ENCODE assay signal across 24 cellular contexts in genomic region chr10:127736222-127736914, GRCh38. TPM values are rescaled to one million over a fixed set of nuclear protein-coding genes. Genes with fewer than 3 reads are reported as not detected.
DNase-seq lines count a peak whose midpoint lies in the region; ATAC-seq and TF ChIP-seq lines count a peak whose summit lies in the region.
"Had no signal": no experiment of that assay in that cellular context is flagged by ENCODE, and none has a peak within 500 bp of the region (broad histone marks: within the 10 kb centered on the region; RNA-seq: fewer than 3 reads in every experiment).

No MANE protein-coding gene starts in this region.

- no CpG with 5 or more reads among the region's 66 CpGs for whole genome bisulfite sequencing in neuronal stem cell (ENCODE audit: extremely low coverage in 2 of 2, insufficient read length in 2 of 2, insufficient replicate concordance in 1 of 2), 2 donors

- H3K9me3 ChIP-seq in iPS-18a (ENCODE audit: control insufficient read depth, low read depth, low read length) (no peaks in the 10 kb centered on the region), neuronal stem cell (replicated peaks in 1 of 2; ENCODE audit: control insufficient read depth in 2 of 2, insufficient read depth in 1 of 2, low read depth in 1 of 2, low read length in 2 of 2) (no peaks in the 10 kb centered on the region)
- H3K9me3 ChIP-seq: upper lobe of left lung had no signal

- no peak overlapping the region for H3K27ac ChIP-seq in dorsolateral prefrontal cortex
- no peak overlapping the region for H3K27ac ChIP-seq in iPS-18a (ENCODE audit: low read length)
- no peak overlapping the region for H3K27ac ChIP-seq in neuronal stem cell (replicated peaks; ENCODE audit: low read length)
- H3K27ac ChIP-seq: upper lobe of left lung, VCaP had no signal

- H3K27me3 ChIP-seq in dorsolateral prefrontal cortex: peaks cover 3 to 91% (median 70%) of the 10 kb centered on the region in 45 donors
- H3K27me3 ChIP-seq in iPS-18a (ENCODE audit: control insufficient read depth, insufficient read depth, low read length): peaks cover 90% of the 10 kb centered on the region
- H3K27me3 ChIP-seq in neuronal stem cell (ENCODE audit: control insufficient read depth in 3 of 3, insufficient read depth in 3 of 3, low read depth in 1 of 3, low read length in 3 of 3): peaks cover 42 to 83% (median 75%) of the 10 kb centered on the region in 3 experiments

- H3K4me3 ChIP-seq in dorsolateral prefrontal cortex (peak overlapping the region in 42 of 59 donors; percentile 4 to 60 (median 36)), iPS-18a (ENCODE audit: low read length) (peak overlapping the region; percentile 54), neuronal stem cell (ENCODE audit: low read length in 2 of 2) (peak overlapping the region in 1 of 2 donors; percentile 59)

- intact Hi-C loops in dorsolateral prefrontal cortex (cut with DNase I): no loop called here

- H3K4me2 ChIP-seq in neuronal stem cell (ENCODE audit: insufficient read depth, low read length, poor library complexity, severe bottlenecking): peak overlapping the region; percentile 79

- H3K36me3 ChIP-seq in iPS-18a (ENCODE audit: control insufficient read depth, low read depth, low read length) (no peaks in the 10 kb centered on the region), neuronal stem cell (replicated peaks in 1 of 2; ENCODE audit: control insufficient read depth in 2 of 2, insufficient read depth in 2 of 2, low read length in 2 of 2) (no peaks in the 10 kb centered on the region)
- H3K36me3 ChIP-seq: upper lobe of left lung had no signal

- H2AFZ ChIP-seq in neuronal stem cell (ENCODE audit: low read length): peak overlapping the region; percentile 7

- H2BK5ac ChIP-seq in neuronal stem cell (ENCODE audit: low read length): peak overlapping the region; percentile 7

- H4K91ac ChIP-seq in neuronal stem cell (ENCODE audit: low read depth, low read length, poor library complexity): no peak overlapping the region

- peak overlapping the region; percentile 39 for H3K9ac ChIP-seq in iPS-18a (ENCODE audit: low read length)
- peak overlapping the region; percentile 16 for H3K9ac ChIP-seq in neuronal stem cell (ENCODE audit: low read depth, low read length, poor library complexity)

- no peak overlapping the region for H2BK120ac ChIP-seq in neuronal stem cell (ENCODE audit: low read depth, low read length)

- no peak overlapping the region for H2BK15ac ChIP-seq in neuronal stem cell (ENCODE audit: low read length)

- H3K14ac ChIP-seq in neuronal stem cell (ENCODE audit: low read length): no peak overlapping the region

- TF ChIP-seq CTCF in GM20000 (IDR thresholded peaks at IDR 0.05; ENCODE audit: extremely low read depth, missing control alignments) (no peak), dorsolateral prefrontal cortex (IDR thresholded peaks at IDR 0.05 in 54 of 56, conservative IDR thresholded peaks at IDR 0.05 in 2 of 56; ENCODE audit: low read depth in 1 of 56, partially characterized antibody in 56 of 56) (no peak)

- peak overlapping the region; percentile 25 for H3K23ac ChIP-seq in neuronal stem cell (ENCODE audit: low read depth, low read length, poor library complexity)

- no peak for ATAC-seq in GM19452 (IDR thresholded peaks at IDR 0.05; ENCODE audit: unreplicated experiment)
- ATAC-seq: CD8-positive, alpha-beta T cell; stimulated activated memory B cell treated with anti-CD40 and anti-IgM and Interleukin-4, amounts not matched to agents 10 μg/mL and 1 μg/mL and 100 μg/mL, for 72 hours; T-cell had no signal

- H3K4me1 ChIP-seq in iPS-18a (ENCODE audit: control insufficient read depth, low read depth, low read length): peaks cover 17% of the 10 kb centered on the region
- H3K4me1 ChIP-seq in neuronal stem cell (ENCODE audit: control insufficient read depth in 2 of 2, insufficient read depth in 1 of 2, low read depth in 1 of 2, low read length in 2 of 2): peaks cover 0 to 9% of the 10 kb centered on the region in 2 donors

- no peak overlapping the region for H2AK5ac ChIP-seq in neuronal stem cell (ENCODE audit: low read depth, low read length)

- DNase-seq in GM20000 (ENCODE audit: low spot score): peak; percentile 34
- no peak for DNase-seq in dorsolateral prefrontal cortex
- DNase-seq in neuronal stem cell (ENCODE audit: low spot score): no peak
- no peak for DNase-seq in T-helper 2 cell
- no peak for DNase-seq in activated CD4-positive, alpha-beta T cell treated with anti-CD3 and anti-CD28 coated beads for 48 hours
- DNase-seq in OCI-M2 (lab: John Stamatoyannopoulos, UW; ENCODE audit: unreplicated experiment): no peak
- DNase-seq: activated CD4-positive, alpha-beta memory T cell treated with anti-CD3 and anti-CD28 coated beads, Interleukin-2, amount 10 ng/mL, durations not matched to agents 7 days and 5 days; activated naive CD4-positive, alpha-beta T cell treated with anti-CD3 and anti-CD28 coated beads, Interleukin-2, amount 10 ng/mL, durations not matched to agents 7 days and 5 days; activated T-cell treated with anti-CD3 and anti-CD28 coated beads, Interleukin-2, amount 50 U/mL, for 1 hour; CD8-positive, alpha-beta T cell; foreskin melanocyte; GOT3; NCI-H1930; NCI-H510A; nucleus accumbens; T-cell had no signal

- no peak overlapping the region for H2BK12ac ChIP-seq in neuronal stem cell (ENCODE audit: low read length)

- peak overlapping the region; percentile 77 for H3K18ac ChIP-seq in neuronal stem cell (ENCODE audit: low read length)

- H4K8ac ChIP-seq in neuronal stem cell (ENCODE audit: low read depth, low read length): no peak overlapping the region

- H3K79me1 ChIP-seq in neuronal stem cell (ENCODE audit: low read depth, low read length): no peaks in the 10 kb centered on the region

- H3K4ac ChIP-seq in neuronal stem cell (ENCODE audit: low read length): no peak overlapping the region

RNA-seq across cellular contexts. Expression of gene FOXI2, which starts 0.6 kb away (rescaled TPM):
- under 1 TPM in 7 of 120 experiments, not detected in 113; 0.12 to 0.39 (median 0.26) TPM for total RNA-seq in dorsolateral prefrontal cortex
- not detected for polyA plus RNA-seq in neuronal stem cell (2013, experiment 1 of 2)
- not detected for polyA plus RNA-seq in neuronal stem cell (2013, experiment 2 of 2)
- total RNA-seq: activated CD4-positive, alpha-beta memory T cell treated with anti-CD3 and anti-CD28 coated beads, Interleukin-2, amount 10 ng/mL, durations not matched to agents 7 days and 5 days; astrocyte; CD8-positive, alpha-beta T cell; T-cell had no signal
- polyA plus RNA-seq: keratinocyte, right cardiac atrium had no signal
